In genomic region chr3:43624619-43625305, GRCh38 we compare ENCODE assay signal across 21 cellular contexts. TPM values are rescaled to one million over a fixed set of nuclear protein-coding genes. Genes with fewer than 3 reads are reported as not detected.
DNase-seq lines count a peak whose midpoint lies in the region; ATAC-seq and TF ChIP-seq lines count a peak whose summit lies in the region.
"Had no signal": no experiment of that assay in that cellular context is flagged by ENCODE, and none has a peak within 500 bp of the region (broad histone marks: within the 10 kb centered on the region; RNA-seq: fewer than 3 reads in every experiment).

No MANE protein-coding gene starts in this region.

- H3K36me3 Mint-ChIP-seq in CD4-positive, alpha-beta T cell (ENCODE audit: low read depth), result no peaks in the 10 kb centered on the region
- H3K36me3 Mint-ChIP-seq in nephron (ENCODE audit: low read depth), result no peaks in the 10 kb centered on the region
- H3K36me3 Mint-ChIP-seq: CD4-positive, alpha-beta memory T cell had no signal

- H3K4me3 Mint-ChIP-seq in CD4-positive, alpha-beta T cell, result peak overlapping the region; percentile 27
- H3K4me3 Mint-ChIP-seq in nephron, result peak overlapping the region; percentile 4 to 56 (median 39)
- H3K4me3 Mint-ChIP-seq: CD4-positive, alpha-beta memory T cell had no signal

- in situ Hi-C loops in IMR-90 (cut with MboI; ENCODE audit: low sequenced_read_pairs), result loop anchor here (5.0 kb wide), 1 partner anchor 63 kb away; no protein-coding TSS in a partner anchor

- no peak overlapping the region for H2BK5ac ChIP-seq in IMR-90 (ENCODE audit: low read depth, low read length, poor library complexity, severe bottlenecking)

- no peak for TF ChIP-seq CTCF in CD4-positive, alpha-beta T cell (IDR thresholded peaks at IDR 0.05)
- TF ChIP-seq CTCF in IMR-90 (conservative IDR thresholded peaks at IDR 0.05; ENCODE audit: low read depth, low read length), result no peak
- no peak for TF ChIP-seq CTCF in breast epithelium (IDR thresholded peaks at IDR 0.05)
- TF ChIP-seq CTCF in nephron (IDR thresholded peaks at IDR 0.05; ENCODE audit: unreplicated experiment in 3 of 3), result no peak
- no peak for TF ChIP-seq CTCF in BE2C (IDR thresholded peaks at IDR 0.05; ENCODE audit: low read depth, low read length)

- no peak overlapping the region for H4K91ac ChIP-seq in IMR-90 (ENCODE audit: insufficient read depth, low read depth, low read length)

- no peak for TF ChIP-seq POLR2A in IMR-90 (IDR thresholded peaks at IDR 0.05; ENCODE audit: low read depth, low read length)
- TF ChIP-seq POLR2A in breast epithelium (IDR thresholded peaks at IDR 0.05), result no peak

- H4K20me1 ChIP-seq in IMR-90 (ENCODE audit: insufficient read depth, low read length), result no peaks in the 10 kb centered on the region; the same call in 1 of the 2 replicates
- H4K20me1 ChIP-seq: BLaER1 had no signal

- WGBS in IMR-90 (ENCODE audit: extremely low coverage in 2 of 2, insufficient read length in 1 of 2), 2 experiments, result 100% methylated on average over 1 of the region's 6 CpGs; no CpG with 5 or more reads in 1 of the 2 experiments

- no peak overlapping the region for H4K8ac ChIP-seq in IMR-90 (ENCODE audit: low read depth in 2 of 2, low read length in 2 of 2)

- H3K27me3 Mint-ChIP-seq in CD4-positive, alpha-beta T cell, result peaks cover 5% of the 10 kb centered on the region
- H3K27me3 Mint-ChIP-seq in nephron (ENCODE audit: low read depth), result peaks cover 4% of the 10 kb centered on the region

- no peaks in the 10 kb centered on the region for H3K27me3 ChIP-seq in CD4-positive, alpha-beta T cell (ENCODE audit: control insufficient read depth, insufficient read depth, low read length)
- H3K27me3 ChIP-seq in IMR-90 (ENCODE audit: control insufficient read depth, insufficient read depth, low read length), result no peaks in the 10 kb centered on the region
- no peaks in the 10 kb centered on the region for H3K27me3 ChIP-seq in breast epithelium
- H3K27me3 ChIP-seq in BE2C, result no peaks in the 10 kb centered on the region
- H3K27me3 ChIP-seq: BLaER1 had no signal

- BruUV-seq in IMR-90 (replicated peaks; lab: Mats Ljungman, UMichigan), result no TSS peak

- H3K4ac ChIP-seq in IMR-90 (ENCODE audit: low read depth, low read length), result no peak overlapping the region

- no peak overlapping the region for H3K23ac ChIP-seq in IMR-90 (ENCODE audit: low read depth, low read length)

- H2AFZ ChIP-seq in IMR-90 (replicated peaks; ENCODE audit: low read length, poor library complexity), result no peak overlapping the region

- CTCF ChIA-PET in CD4-positive, alpha-beta T cell (lab: Charles Lee), result no interaction called here
- CTCF ChIA-PET in IMR-90 (lab: Yijun Ruan, JAX), result no interaction called here

- no peaks in the 10 kb centered on the region for H3K9me3 ChIP-seq in CD4-positive, alpha-beta T cell (ENCODE audit: control insufficient read depth, low read length)
- H3K9me3 ChIP-seq in IMR-90 (ENCODE audit: control insufficient read depth, insufficient read depth, low read length) (no peaks in the 10 kb centered on the region), breast epithelium (no peaks in the 10 kb centered on the region), BE2C (no peaks in the 10 kb centered on the region)
- H3K9me3 ChIP-seq: A549, SK-N-SH had no signal

- no peak for DNase-seq in CD4-positive, alpha-beta T cell
- DNase-seq in IMR-90 (no peak), breast epithelium (ENCODE audit: low spot score in 2 of 2) (no peak), DMS53 treated with DMSO at 0.1 percent for 48 hours (lab: John Stamatoyannopoulos, UW; ENCODE audit: unreplicated experiment) (no peak), NCI-H2081 treated with DMSO at 0.1 percent for 48 hours (lab: John Stamatoyannopoulos, UW) (no peak), BE2C (no peak)
- DNase-seq: CD4-positive, alpha-beta memory T cell; GF-D8; MM.1S; NCI-H1048; NCI-H1436; NCI-H187 treated with DMSO at 0.1 percent for 48 hours; NCI-H2227 treated with DMSO at 0.1 percent for 48 hours; NCI-H510A; SHP77 treated with DMSO at 0.1 percent for 48 hours; SK-N-SH had no signal

- no peaks in the 10 kb centered on the region for H3K9me1 ChIP-seq in IMR-90 (ENCODE audit: insufficient read depth, low read length)

- no peak overlapping the region for H3K56ac ChIP-seq in IMR-90 (ENCODE audit: extremely low read depth, insufficient read depth, low read length)

- peaks cover 21% of the 10 kb centered on the region for H3K4me1 Mint-ChIP-seq in CD4-positive, alpha-beta T cell (ENCODE audit: low read depth)
- H3K4me1 Mint-ChIP-seq in nephron, result peaks cover 14% of the 10 kb centered on the region

- H3K27ac Mint-ChIP-seq in CD4-positive, alpha-beta T cell, result no peak overlapping the region
- H3K27ac Mint-ChIP-seq in nephron, result peak overlapping the region in 1 of 3 experiments; percentile 7
- H3K27ac Mint-ChIP-seq: CD4-positive, alpha-beta memory T cell had no signal

- TF ChIP-seq RAD21 in IMR-90 (IDR thresholded peaks at IDR 0.05; ENCODE audit: low read length), result no peak

- H3K9me3 Mint-ChIP-seq in CD4-positive, alpha-beta T cell, result no peaks in the 10 kb centered on the region
- H3K9me3 Mint-ChIP-seq in nephron, result no peaks in the 10 kb centered on the region

- H2BK15ac ChIP-seq in IMR-90 (ENCODE audit: low read depth, low read length), result 0 out of 3 replicates have a peak overlapping the region, but pooled peaks have one; percentile 58

- no peak overlapping the region for H2AK5ac ChIP-seq in IMR-90 (ENCODE audit: low read depth, low read length)

- H3K79me1 ChIP-seq in IMR-90 (ENCODE audit: low read depth in 1 of 2, low read length in 2 of 2), result peaks cover 5 to 9% of the 10 kb centered on the region in 2 experiments; a peak in 3 of 4 replicates

- POLR2A ChIA-PET in CD4-positive, alpha-beta T cell (lab: Charles Lee), result no interaction called here
- POLR2A ChIA-PET in IMR-90 (lab: Charles Lee; ENCODE audit: unreplicated experiment), result no interaction called here

- H3K9ac ChIP-seq in IMR-90 (ENCODE audit: low read depth, low read length), result no peak overlapping the region
- H3K9ac ChIP-seq: BLaER1, SK-N-SH had no signal

- no peak overlapping the region for H3K4me2 ChIP-seq in IMR-90 (ENCODE audit: low read depth, low read length)
- H3K4me2 ChIP-seq: A549, BLaER1, SK-N-SH had no signal

- no peak overlapping the region for H4K5ac ChIP-seq in IMR-90 (ENCODE audit: low read depth, low read length)

- H3K4me3 ChIP-seq in IMR-90 (ENCODE audit: insufficient read depth, low read depth, low read length), result no peak overlapping the region
- no peak overlapping the region for H3K4me3 ChIP-seq in breast epithelium
- no peak overlapping the region for H3K4me3 ChIP-seq in BE2C (ENCODE audit: low read depth, low read length)
- H3K4me3 ChIP-seq: A549, BLaER1 had no signal

- no peak overlapping the region for H3K14ac ChIP-seq in IMR-90 (replicated peaks; ENCODE audit: low read depth, low read length)

- H3K36me3 ChIP-seq in IMR-90 (ENCODE audit: control insufficient read depth, insufficient read depth, low read length) (no peaks in the 10 kb centered on the region), breast epithelium (no peaks in the 10 kb centered on the region), BE2C (no peaks in the 10 kb centered on the region)
- H3K36me3 ChIP-seq: BLaER1 had no signal

- dilution Hi-C loops in IMR-90 (cut with HindIII; ENCODE audit: low sequenced_read_pairs, unreplicated experiment), result no loop called here

- no peak overlapping the region for H3K27ac ChIP-seq in CD4-positive, alpha-beta T cell (ENCODE audit: low read depth, low read length)
- H3K27ac ChIP-seq in IMR-90 (ENCODE audit: insufficient read depth, low read length) (no peak overlapping the region), breast epithelium (peak overlapping the region; percentile 12 to 59)
- H3K27ac ChIP-seq: BLaER1, RWPE1 had no signal

- no peak overlapping the region for H2BK120ac ChIP-seq in IMR-90 (ENCODE audit: low read depth, low read length)

- intact Hi-C loops in CD4-positive, alpha-beta T cell (cut with DNase I, micrococcal nuclease), result loop anchor here (2.0 to 10.0 kb wide), 9 partner anchors 64 to 1667 kb away; partner anchors contain the start of genes ABHD5 (in 1 of the 2), KIAA1143 (in 1 of the 2), KIF15 (in 1 of the 2) and POMGNT2 (in 1 of the 2)
- intact Hi-C loops in IMR-90 (cut with micrococcal nuclease) (loop anchor here (10.0 kb wide), 3 partner anchors 130 to 400 kb away; no protein-coding TSS in a partner anchor), breast epithelium (cut with DNase I; ENCODE audit: low total_unique reads) (no loop called here)

- H3K18ac ChIP-seq in IMR-90 (ENCODE audit: low read depth, low read length), result no peak overlapping the region

- no peak overlapping the region for H2AK9ac ChIP-seq in IMR-90 (replicated peaks; ENCODE audit: low read depth, low read length, poor library complexity)

- ATAC-seq in CD4-positive, alpha-beta T cell (ENCODE audit: poor library complexity), result no peak
- ATAC-seq in IMR-90 (ENCODE audit: low read depth) (no peak), HG03565 (IDR thresholded peaks at IDR 0.05; ENCODE audit: unreplicated experiment) (no peak)
- ATAC-seq: A549 had no signal

- H2BK20ac ChIP-seq in IMR-90 (ENCODE audit: low read depth, low read length), result no peak overlapping the region

- H3K4me1 ChIP-seq in IMR-90 (ENCODE audit: control insufficient read depth, insufficient read depth, low read length) (peaks cover 4% of the 10 kb centered on the region), breast epithelium (no peaks in the 10 kb centered on the region), BE2C (no peaks in the 10 kb centered on the region)

TF ChIP-seq in IMR-90, 13 proteins besides CTCF, POLR2A, EP300 and RAD21:
- TF ChIP-seq BHLHE40 (IDR thresholded peaks at IDR 0.05; ENCODE audit: low read depth, low read length), result no peak
- no peak for TF ChIP-seq CHD1 (IDR thresholded peaks at IDR 0.05; ENCODE audit: low read depth, low read length)
- TF ChIP-seq ELK1 (IDR thresholded peaks at IDR 0.05; ENCODE audit: borderline replicate concordance, low read depth, low read length), result no peak
- no peak for TF ChIP-seq RFX5 (IDR thresholded peaks at IDR 0.05; ENCODE audit: low read depth, low read length)
TF ChIP-seq in IMR-90: peak in this region for 0.

RNA-seq across cellular contexts. Expression of gene ANO10, which starts 3.0 kb away (rescaled TPM):
- 1 to 10 TPM; 6.9 to 8.0 TPM for total RNA-seq in CD4-positive, alpha-beta T cell
- total RNA-seq in IMR-90 (2012; rRNA removed) (41.6 and 42.5 TPM in 2 replicates), breast epithelium (10 to 100 TPM; 27.4 to 31.8 (median 28.5) TPM)
- 26.0 and 28.5 TPM in 2 replicates for polyA plus RNA-seq in IMR-90 (2012; rRNA removed)
- polyA plus RNA-seq in IMR-90 (2012; cell fraction: cytosol; rRNA removed), result 18.0 and 20.1 TPM in 2 replicates
- polyA plus RNA-seq in IMR-90 (2012; cell fraction: nucleus; rRNA removed; ENCODE audit: low replicate concordance), result 13.2 and 17.8 TPM in 2 replicates
- polyA plus RNA-seq in BE2C (2012; ENCODE audit: insufficient read depth, insufficient read length, low read depth), result 14.0 TPM

Comparison
In these comparisons a context has a peak if more than half of its experiments do, and no peak if none do; other contexts are left out.
1. H3K27ac ChIP-seq: peak in breast epithelium (2 of 2); none in CD4-positive, alpha-beta T cell (single experiment) and IMR-90 (single experiment).